In genomic region chr1:45093334-45093733, GRCh38 we compare ENCODE assay signal across 18 cellular contexts.
DNase-seq lines count a peak whose midpoint lies in the region; ATAC-seq, FAIRE-seq and TF ChIP-seq lines count a peak whose summit lies in the region.
"Had no signal": no experiment of that assay in that cellular context is flagged by ENCODE, and none has a peak within 500 bp of the region (broad histone marks: within the 10 kb centered on the region; RNA-seq: fewer than 3 reads in every experiment).

No MANE protein-coding gene starts in this region.

- no peaks in the 10 kb centered on the region for H3K9me1 ChIP-seq in endothelial cell of umbilical vein (replicated peaks; ENCODE audit: control insufficient read depth, extremely low read depth, insufficient read depth, low read length)

- no peak overlapping the region for H3K4me2 ChIP-seq in endothelial cell of umbilical vein (ENCODE audit: insufficient read depth, low read length)
- no peak overlapping the region for H3K4me2 ChIP-seq in hepatocyte
- H3K4me2 ChIP-seq: BLaER1 had no signal

- BruUV-seq in endothelial cell of umbilical vein (replicated peaks; lab: Mats Ljungman, UMichigan), result no TSS peak

- intact Hi-C loops in endothelial cell of umbilical vein (cut with micrococcal nuclease), result no loop called here
- intact Hi-C loops in pancreas (cut with DNase I), result no loop called here

- H3K9me2 ChIP-seq in hepatocyte (replicated peaks; ENCODE audit: insufficient read depth), result no peaks in the 10 kb centered on the region

- no peaks in the 10 kb centered on the region for H3K9me3 ChIP-seq in endothelial cell of umbilical vein (replicated peaks; ENCODE audit: control insufficient read depth, insufficient read depth, low read length)
- H3K9me3 ChIP-seq in pancreas, result no peaks in the 10 kb centered on the region
- H3K9me3 ChIP-seq in hepatocyte (ENCODE audit: low read depth), result no peaks in the 10 kb centered on the region
- H3K9me3 ChIP-seq: BLaER1, HAP-1 had no signal

- no peaks in the 10 kb centered on the region for H3K36me3 ChIP-seq in endothelial cell of umbilical vein (ENCODE audit: control insufficient read depth in 2 of 2, extremely low read depth in 1 of 2, insufficient read depth in 2 of 2, low read length in 2 of 2)
- no peaks in the 10 kb centered on the region for H3K36me3 ChIP-seq in pancreas
- H3K36me3 ChIP-seq in hepatocyte (replicated peaks; ENCODE audit: insufficient read depth, low read depth), result no peaks in the 10 kb centered on the region
- H3K36me3 ChIP-seq: BLaER1, HAP-1 had no signal

- no peak for FAIRE-seq in RCC 7860 (lab: Jason Lieb, UNC)
- peak; percentile 18 for FAIRE-seq in endothelial cell of umbilical vein (lab: Jason Lieb, UNC)
- FAIRE-seq in pancreas (lab: Jason Lieb, UNC), result no peak
- FAIRE-seq: GM12892, GM18507 had no signal

- CTCF ChIA-PET in endothelial cell of umbilical vein (lab: Charles Lee), result interaction anchor here (0.9 to 1.2 kb wide), 2 partner anchors 18 to 79 kb away, joined by 3 read pairs; no protein-coding TSS in a partner anchor

- H3K79me2 ChIP-seq in endothelial cell of umbilical vein (ENCODE audit: control insufficient read depth, insufficient read depth, low read length) (no peaks in the 10 kb centered on the region), hepatocyte (no peaks in the 10 kb centered on the region)

- H3K27ac ChIP-seq in endothelial cell of umbilical vein (ENCODE audit: insufficient read depth, low read depth, low read length) (no peak overlapping the region), pancreas (no peak overlapping the region), hepatocyte (no peak overlapping the region)
- H3K27ac ChIP-seq: BLaER1, GM23248, HL-60 had no signal

- POLR2A ChIA-PET in endothelial cell of umbilical vein (lab: Charles Lee), result no interaction called here

- H3K27me3 ChIP-seq in endothelial cell of umbilical vein (ENCODE audit: control insufficient read depth in 2 of 2, insufficient read depth in 2 of 2, low read length in 2 of 2) (no peaks in the 10 kb centered on the region), pancreas (no peaks in the 10 kb centered on the region), hepatocyte (no peaks in the 10 kb centered on the region)
- H3K27me3 ChIP-seq: BLaER1 had no signal

- H4K20me1 ChIP-seq in endothelial cell of umbilical vein (replicated peaks; ENCODE audit: control insufficient read depth, extremely low read depth, insufficient read depth, low read length), result no peaks in the 10 kb centered on the region
- no peaks in the 10 kb centered on the region for H4K20me1 ChIP-seq in hepatocyte (ENCODE audit: insufficient read depth, poor library complexity, severe bottlenecking)
- H4K20me1 ChIP-seq: BLaER1 had no signal

- no peak overlapping the region for H3K9ac ChIP-seq in endothelial cell of umbilical vein (replicated peaks; ENCODE audit: extremely low read depth, insufficient read depth, low read length)
- H3K9ac ChIP-seq: BLaER1, GM23248 had no signal

- H3K4me3 ChIP-seq in endothelial cell of umbilical vein (replicated peaks in 1 of 3; ENCODE audit: insufficient read depth in 1 of 3, low read depth in 1 of 3, low read length in 3 of 3) (no peak overlapping the region), pancreas (no peak overlapping the region), hepatocyte (no peak overlapping the region)
- H3K4me3 ChIP-seq: BLaER1, GM23248, HAP-1 had no signal

- TF ChIP-seq POLR2A in endothelial cell of umbilical vein (IDR thresholded peaks at IDR 0.05; ENCODE audit: low read depth, low read length), result no peak

- no peak for TF ChIP-seq CTCF in endothelial cell of umbilical vein (IDR thresholded peaks at IDR 0.05; ENCODE audit: extremely low read depth in 1 of 2, insufficient read depth in 1 of 2, low read depth in 1 of 2, low read length in 2 of 2)
- no peak for TF ChIP-seq CTCF in pancreas (IDR thresholded peaks at IDR 0.05)
- no peak for TF ChIP-seq CTCF in hepatocyte (IDR thresholded peaks at IDR 0.05; ENCODE audit: poor library complexity)

- DNase-seq in NCI-H1417 (lab: John Stamatoyannopoulos, UW), result peak in 2 of 3 experiments; percentile 2 to 22
- DNase-seq in NCI-H1417 treated with DMSO at 0.1 percent for 48 hours (lab: John Stamatoyannopoulos, UW), result no peak
- peak; percentile 0 for DNase-seq in RCC 7860 (ENCODE audit: low spot score)
- DNase-seq in endothelial cell of umbilical vein (ENCODE audit: low read depth, low spot score), result no peak
- DNase-seq in pancreas, result no peak
- DNase-seq in activated CD4-positive, alpha-beta T cell treated with anti-CD3 and anti-CD28 coated beads, Interleukin-2, amount 50 U/mL, for 4 hours, result no peak
- DNase-seq in hepatocyte (ENCODE audit: low spot score), result no peak
- DNase-seq: 8988T; CD4-positive, alpha-beta memory T cell; DMS153; DMS79; GDM1; GM23248 had no signal

- dilution Hi-C loops in endothelial cell of umbilical vein (cut with MboI; ENCODE audit: extremely low pct_ligation_motif_present, low sequenced_read_pairs), result no loop called here

- no peak overlapping the region for H2AFZ ChIP-seq in endothelial cell of umbilical vein (ENCODE audit: low read depth, low read length)
- no peak overlapping the region for H2AFZ ChIP-seq in hepatocyte
- H2AFZ ChIP-seq: GM23248 had no signal

- H3K4me1 ChIP-seq in endothelial cell of umbilical vein (ENCODE audit: control insufficient read depth, extremely low read depth, insufficient read depth, low read length), result no peaks in the 10 kb centered on the region
- H3K4me1 ChIP-seq in pancreas, result no peaks in the 10 kb centered on the region
- H3K4me1 ChIP-seq in hepatocyte (ENCODE audit: insufficient read depth), result no peaks in the 10 kb centered on the region
- H3K4me1 ChIP-seq: BLaER1, HAP-1 had no signal

- ATAC-seq in pancreas, result peak in 3 of 4 donors; percentile 21 to 55 (median 44)

TF ChIP-seq in endothelial cell of umbilical vein, 7 proteins besides CTCF, POLR2A, EP300 and RAD21:
- TF ChIP-seq MAX (IDR thresholded peaks at IDR 0.05; ENCODE audit: insufficient read depth, insufficient read length) (no peak), EZH2 (IDR thresholded peaks at IDR 0.05; ENCODE audit: borderline replicate concordance, low read depth, low read length, severe bottlenecking) (no peak), JUN (IDR thresholded peaks at IDR 0.05; ENCODE audit: borderline replicate concordance, insufficient read depth, insufficient read length, low read depth) (no peak), GATA2 (IDR thresholded peaks at IDR 0.05; ENCODE audit: insufficient read depth, insufficient read length, low read depth, low read length) (no peak), FOS (IDR thresholded peaks at IDR 0.05; ENCODE audit: borderline replicate concordance, insufficient read depth, low read length) (no peak), POLR2AphosphoS5 (IDR thresholded peaks at IDR 0.05; ENCODE audit: insufficient read depth, low read depth, low read length) (no peak), MYC (IDR thresholded peaks at IDR 0.05; ENCODE audit: low read depth, low read length) (no peak)

Comparison
In these comparisons a context has a peak if more than half of its experiments do, and no peak if none do; other contexts are left out.
1. DNase-seq: peak in NCI-H1417 (2 of 3) and RCC 7860 (single experiment); none in NCI-H1417 treated with DMSO at 0.1 percent for 48 hours (single experiment), endothelial cell of umbilical vein (single experiment), pancreas (0 of 6), activated CD4-positive, alpha-beta T cell treated with anti-CD3 and anti-CD28 coated beads, Interleukin-2, amount 50 U/mL, for 4 hours (0 of 2) and hepatocyte (single experiment).